In the genomic region with DNA sequence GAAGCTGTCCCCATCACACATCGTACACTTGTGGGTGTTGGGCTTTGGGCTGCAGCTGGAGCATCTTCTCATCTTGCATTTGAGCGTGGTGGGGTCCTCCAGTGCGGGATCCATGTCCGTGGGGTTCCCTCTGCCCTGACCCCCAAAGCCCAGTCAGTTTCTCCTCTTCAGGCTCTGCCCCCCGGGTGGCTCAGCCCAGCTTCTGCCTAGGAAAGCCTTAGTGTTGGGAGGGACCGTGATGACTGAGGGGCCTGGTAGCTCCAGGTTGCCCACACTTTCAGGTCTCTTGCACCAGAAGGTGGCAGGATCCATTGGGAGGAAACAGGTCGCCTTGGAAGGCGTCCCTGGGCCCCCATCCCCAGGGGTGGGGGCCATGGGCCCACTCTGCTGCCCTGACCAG, we compare ENCODE assay signal across 9 cellular contexts. TPM values are rescaled to one million over a fixed set of nuclear protein-coding genes. Genes with fewer than 3 reads are reported as not detected.
"Had no signal": no experiment of that assay in that cellular context is flagged by ENCODE, and none has a peak within 500 bp of the region (broad histone marks: within the 10 kb centered on the region; RNA-seq: fewer than 3 reads in every experiment).

No MANE protein-coding gene starts in this region.

RNA-seq across cellular contexts. Expression of a gene that starts 55.9 kb away (rescaled TPM):
- total RNA-seq: OCI-LY7, PC-9, Peyer's patch, Right ventricle myocardium inferior, Right ventricle myocardium superior, RPMI7951, SJCRH30, SJSA1, SK-MEL-5 had no signal
